ENCODE assay signal across 25 cellular contexts in the genomic region with DNA sequence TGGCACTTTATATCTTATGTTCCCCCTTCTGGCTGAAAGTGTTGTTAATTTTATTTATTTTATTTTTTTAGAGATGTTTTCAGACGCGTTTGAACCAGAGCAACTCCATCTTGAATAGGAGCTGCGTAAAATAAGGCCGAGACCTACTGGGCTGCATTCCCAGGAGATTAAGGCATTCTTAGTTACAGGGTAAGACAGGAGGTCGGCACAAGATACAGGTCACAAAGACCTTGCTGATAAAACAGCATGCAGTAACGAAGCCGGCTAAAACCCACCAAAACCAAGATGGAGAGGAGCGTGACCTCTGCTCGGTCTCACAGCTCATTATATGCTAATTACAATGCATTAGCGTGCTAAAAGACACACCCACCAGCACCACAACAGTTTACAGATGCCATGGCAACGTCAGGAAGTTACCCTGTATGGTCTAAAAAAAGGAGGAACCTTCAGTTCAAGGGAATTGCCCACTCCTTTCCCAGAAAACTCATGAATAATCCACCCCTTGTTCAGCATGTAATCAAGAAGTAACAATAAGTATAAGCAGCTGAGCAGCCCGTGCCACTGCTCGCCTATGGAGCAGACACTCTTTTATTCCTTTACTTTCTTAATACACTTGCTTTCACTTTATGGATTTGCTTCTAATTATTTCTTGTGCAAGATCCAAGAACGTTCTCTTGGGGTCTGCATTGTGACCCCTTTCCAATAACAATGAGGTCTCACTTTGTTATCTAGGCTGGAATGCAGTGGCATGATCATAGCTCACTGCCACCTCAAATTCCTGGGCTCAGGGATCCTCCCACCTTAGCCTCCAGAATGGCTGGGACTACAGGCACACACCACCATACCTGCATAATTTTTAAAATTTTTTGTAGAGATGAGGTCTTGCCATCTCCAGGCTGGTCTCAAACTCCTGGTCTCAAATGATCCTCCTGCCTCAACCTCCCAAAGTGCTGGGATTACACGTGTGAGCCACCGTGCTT. TPM values are rescaled to one million over a fixed set of nuclear protein-coding genes. Genes with fewer than 3 reads are reported as not detected.
DNase-seq lines count a peak whose midpoint lies in the region; ATAC-seq and FAIRE-seq lines count a peak whose summit lies in the region.
"Had no signal": no experiment of that assay in that cellular context is flagged by ENCODE, and none has a peak within 500 bp of the region (broad histone marks: within the 10 kb centered on the region; RNA-seq: fewer than 3 reads in every experiment).

No MANE protein-coding gene starts in this region.

- H3K4me1 Mint-ChIP-seq in immature natural killer cell: no peaks in the 10 kb centered on the region
- H3K4me1 Mint-ChIP-seq: central memory CD8-positive, alpha-beta T cell had no signal

- no peaks in the 10 kb centered on the region for H3K36me3 ChIP-seq in iPS-18a (ENCODE audit: control insufficient read depth, low read depth, low read length)
- no peaks in the 10 kb centered on the region for H3K36me3 ChIP-seq in small intestine (ENCODE audit: control insufficient read depth in 2 of 2, insufficient read depth in 2 of 2, low read length in 2 of 2)
- H3K36me3 ChIP-seq: esophagus squamous epithelium, transverse colon had no signal

- no peak for FAIRE-seq in small intestine (lab: Jason Lieb, UNC)

- H3K27ac ChIP-seq in iPS-18a (ENCODE audit: low read length) (peak overlapping the region; percentile 12), small intestine (ENCODE audit: low read depth in 1 of 2, low read length in 1 of 2) (no peak overlapping the region)
- H3K27ac ChIP-seq: esophagus squamous epithelium, SK-N-MC, transverse colon had no signal

- H3K9me3 ChIP-seq in iPS-18a (ENCODE audit: control insufficient read depth, low read depth, low read length) (no peaks in the 10 kb centered on the region), small intestine (ENCODE audit: control insufficient read depth, low read depth) (no peaks in the 10 kb centered on the region)
- H3K9me3 ChIP-seq: esophagus squamous epithelium, mucosa of descending colon, transverse colon had no signal

- H3K27me3 ChIP-seq in iPS-18a (ENCODE audit: control insufficient read depth, insufficient read depth, low read length) (no peaks in the 10 kb centered on the region), small intestine (ENCODE audit: control insufficient read depth in 2 of 2, insufficient read depth in 2 of 2, low read length in 2 of 2) (no peaks in the 10 kb centered on the region)
- H3K27me3 ChIP-seq: esophagus squamous epithelium, transverse colon had no signal

- H3K4me1 ChIP-seq in iPS-18a (ENCODE audit: control insufficient read depth, low read depth, low read length) (peaks cover 6% of the 10 kb centered on the region), small intestine (ENCODE audit: control insufficient read depth in 2 of 2, insufficient read depth in 1 of 2, low read depth in 1 of 2, low read length in 1 of 2) (no peaks in the 10 kb centered on the region)

- H3K36me3 Mint-ChIP-seq in immature natural killer cell: no peaks in the 10 kb centered on the region

- H3K9ac ChIP-seq in iPS-18a (ENCODE audit: low read length): peak overlapping the region; percentile 9

- no peaks in the 10 kb centered on the region for H3K9me3 Mint-ChIP-seq in immature natural killer cell
- H3K9me3 Mint-ChIP-seq: activated naive CD4-positive, alpha-beta T cell treated with anti-CD3 and anti-CD28 coated beads for 36 hours; central memory CD8-positive, alpha-beta T cell; HFFc6; stimulated activated naive CD8-positive, alpha-beta T cell treated with anti-CD3 and anti-CD28 coated beads, Interleukin-15, Interleukin-2, amounts not matched to agents 100 ng/mL and 50 ng/mL, for 24 hours had no signal

- H3K27ac Mint-ChIP-seq in immature natural killer cell: no peak overlapping the region
- H3K27ac Mint-ChIP-seq: activated naive CD4-positive, alpha-beta T cell treated with anti-CD3 and anti-CD28 coated beads for 36 hours; HFFc6; stimulated activated naive CD8-positive, alpha-beta T cell treated with anti-CD3 and anti-CD28 coated beads, Interleukin-15, Interleukin-2, amounts not matched to agents 100 ng/mL and 50 ng/mL, for 24 hours had no signal

- WGBS in small intestine, 3 donors: 65 to 75% (median 71%) methylated on average over 16 of the region's 16 CpGs

- H3K27me3 Mint-ChIP-seq in immature natural killer cell (ENCODE audit: low read depth in 3 of 3): peaks cover 0 to 3% (median 1%) of the 10 kb centered on the region in 3 donors
- H3K27me3 Mint-ChIP-seq: central memory CD8-positive, alpha-beta T cell; stimulated activated naive CD8-positive, alpha-beta T cell treated with anti-CD3 and anti-CD28 coated beads, Interleukin-15, Interleukin-2, amounts not matched to agents 100 ng/mL and 50 ng/mL, for 24 hours had no signal

- no peak for ATAC-seq in GM19463 (IDR thresholded peaks at IDR 0.05; ENCODE audit: unreplicated experiment)
- ATAC-seq: left colon, mucosa of descending colon had no signal

- no peak overlapping the region for H3K4me3 ChIP-seq in iPS-18a (ENCODE audit: low read length)
- H3K4me3 ChIP-seq in small intestine (ENCODE audit: low read depth in 1 of 2, low read length in 2 of 2): no peak overlapping the region
- H3K4me3 ChIP-seq: esophagus squamous epithelium, mucosa of descending colon, SK-N-MC, skin epidermis, transverse colon had no signal

- H3K4me3 Mint-ChIP-seq in immature natural killer cell: no peak overlapping the region
- H3K4me3 Mint-ChIP-seq: activated naive CD4-positive, alpha-beta T cell treated with anti-CD3 and anti-CD28 coated beads for 36 hours; central memory CD8-positive, alpha-beta T cell; HFFc6; stimulated activated naive CD8-positive, alpha-beta T cell treated with anti-CD3 and anti-CD28 coated beads, Interleukin-15, Interleukin-2, amounts not matched to agents 100 ng/mL and 50 ng/mL, for 24 hours had no signal

- DNase-seq in M059J (ENCODE audit: low read depth): peak; percentile 28
- DNase-seq in UCSD-AML1 (lab: John Stamatoyannopoulos, UW; ENCODE audit: unreplicated experiment): peak; percentile 21
- DNase-seq in small intestine: no peak
- DNase-seq in immature natural killer cell: no peak
- DNase-seq in pons (ENCODE audit: low spot score): no peak
- DNase-seq: activated CD8-positive, alpha-beta memory T cell treated with anti-CD3 and anti-CD28 coated beads for 24 hours; activated naive CD4-positive, alpha-beta T cell treated with anti-CD3 and anti-CD28 coated beads for 36 hours; activated T-cell treated with anti-CD3 and anti-CD28 coated beads, Interleukin-2, amount 50 U/mL, for 48 hours; AML-193; effector CD8-positive, alpha-beta T cell; esophagus squamous epithelium; HFFc6; left colon; MM.1S; mucosa of descending colon; NCI-H187; NCI-H226; stimulated activated CD4-positive, alpha-beta T cell treated with anti-CD3 and anti-CD28 coated beads, Interleukin-2, amount 100 ng/mL, for 48 hours; transverse colon had no signal

RNA-seq across cellular contexts. Expression of gene CACNB4, which starts 55.9 kb away (rescaled TPM):
- 0.12 TPM in 1 of 2 replicates, not detected in the other for total RNA-seq in M059J (2014; rRNA removed; shearing (Covaris generic))
- polyA plus RNA-seq in small intestine: under 1 TPM in 2 of 3 donors, not detected in 1; 0.27 TPM
- under 1 TPM in 1 of 3 donors, not detected in 2; 0.11 TPM for polyA plus RNA-seq in immature natural killer cell

Comparison
In these comparisons a context has a peak if more than half of its experiments do, and no peak if none do; other contexts are left out.
1. DNase-seq: peak in M059J (single experiment) and UCSD-AML1 (single experiment); none in small intestine (single experiment), immature natural killer cell (0 of 3) and pons (single experiment).